1 cellular context compared by ENCODE assay signal in the genomic region with DNA sequence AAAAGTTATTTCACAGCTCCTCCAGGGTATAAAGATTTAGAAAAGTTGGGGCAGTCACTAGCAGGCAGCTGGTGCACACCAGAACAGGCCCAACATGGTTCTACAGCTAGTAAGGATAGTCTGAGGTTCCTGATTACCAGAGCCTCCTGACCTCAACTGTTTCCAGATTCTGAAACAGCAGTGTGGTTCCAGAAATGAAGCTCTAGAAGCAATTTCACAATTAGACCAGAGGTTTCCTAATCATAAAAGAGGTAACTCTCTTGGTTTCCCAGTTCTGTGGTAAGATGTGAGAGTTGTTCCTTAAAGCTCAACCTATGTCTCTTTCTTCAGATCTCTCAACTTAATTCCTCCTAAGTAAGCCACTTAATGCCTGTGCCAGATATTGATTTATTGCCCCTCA.
TF ChIP-seq lines count a peak whose summit lies in the region.

No MANE protein-coding gene starts in this region.

TF ChIP-seq in GM23338, 12 proteins besides CTCF, POLR2A, EP300 and RAD21 (continued from another document):
- TF ChIP-seq, protein P1, sequence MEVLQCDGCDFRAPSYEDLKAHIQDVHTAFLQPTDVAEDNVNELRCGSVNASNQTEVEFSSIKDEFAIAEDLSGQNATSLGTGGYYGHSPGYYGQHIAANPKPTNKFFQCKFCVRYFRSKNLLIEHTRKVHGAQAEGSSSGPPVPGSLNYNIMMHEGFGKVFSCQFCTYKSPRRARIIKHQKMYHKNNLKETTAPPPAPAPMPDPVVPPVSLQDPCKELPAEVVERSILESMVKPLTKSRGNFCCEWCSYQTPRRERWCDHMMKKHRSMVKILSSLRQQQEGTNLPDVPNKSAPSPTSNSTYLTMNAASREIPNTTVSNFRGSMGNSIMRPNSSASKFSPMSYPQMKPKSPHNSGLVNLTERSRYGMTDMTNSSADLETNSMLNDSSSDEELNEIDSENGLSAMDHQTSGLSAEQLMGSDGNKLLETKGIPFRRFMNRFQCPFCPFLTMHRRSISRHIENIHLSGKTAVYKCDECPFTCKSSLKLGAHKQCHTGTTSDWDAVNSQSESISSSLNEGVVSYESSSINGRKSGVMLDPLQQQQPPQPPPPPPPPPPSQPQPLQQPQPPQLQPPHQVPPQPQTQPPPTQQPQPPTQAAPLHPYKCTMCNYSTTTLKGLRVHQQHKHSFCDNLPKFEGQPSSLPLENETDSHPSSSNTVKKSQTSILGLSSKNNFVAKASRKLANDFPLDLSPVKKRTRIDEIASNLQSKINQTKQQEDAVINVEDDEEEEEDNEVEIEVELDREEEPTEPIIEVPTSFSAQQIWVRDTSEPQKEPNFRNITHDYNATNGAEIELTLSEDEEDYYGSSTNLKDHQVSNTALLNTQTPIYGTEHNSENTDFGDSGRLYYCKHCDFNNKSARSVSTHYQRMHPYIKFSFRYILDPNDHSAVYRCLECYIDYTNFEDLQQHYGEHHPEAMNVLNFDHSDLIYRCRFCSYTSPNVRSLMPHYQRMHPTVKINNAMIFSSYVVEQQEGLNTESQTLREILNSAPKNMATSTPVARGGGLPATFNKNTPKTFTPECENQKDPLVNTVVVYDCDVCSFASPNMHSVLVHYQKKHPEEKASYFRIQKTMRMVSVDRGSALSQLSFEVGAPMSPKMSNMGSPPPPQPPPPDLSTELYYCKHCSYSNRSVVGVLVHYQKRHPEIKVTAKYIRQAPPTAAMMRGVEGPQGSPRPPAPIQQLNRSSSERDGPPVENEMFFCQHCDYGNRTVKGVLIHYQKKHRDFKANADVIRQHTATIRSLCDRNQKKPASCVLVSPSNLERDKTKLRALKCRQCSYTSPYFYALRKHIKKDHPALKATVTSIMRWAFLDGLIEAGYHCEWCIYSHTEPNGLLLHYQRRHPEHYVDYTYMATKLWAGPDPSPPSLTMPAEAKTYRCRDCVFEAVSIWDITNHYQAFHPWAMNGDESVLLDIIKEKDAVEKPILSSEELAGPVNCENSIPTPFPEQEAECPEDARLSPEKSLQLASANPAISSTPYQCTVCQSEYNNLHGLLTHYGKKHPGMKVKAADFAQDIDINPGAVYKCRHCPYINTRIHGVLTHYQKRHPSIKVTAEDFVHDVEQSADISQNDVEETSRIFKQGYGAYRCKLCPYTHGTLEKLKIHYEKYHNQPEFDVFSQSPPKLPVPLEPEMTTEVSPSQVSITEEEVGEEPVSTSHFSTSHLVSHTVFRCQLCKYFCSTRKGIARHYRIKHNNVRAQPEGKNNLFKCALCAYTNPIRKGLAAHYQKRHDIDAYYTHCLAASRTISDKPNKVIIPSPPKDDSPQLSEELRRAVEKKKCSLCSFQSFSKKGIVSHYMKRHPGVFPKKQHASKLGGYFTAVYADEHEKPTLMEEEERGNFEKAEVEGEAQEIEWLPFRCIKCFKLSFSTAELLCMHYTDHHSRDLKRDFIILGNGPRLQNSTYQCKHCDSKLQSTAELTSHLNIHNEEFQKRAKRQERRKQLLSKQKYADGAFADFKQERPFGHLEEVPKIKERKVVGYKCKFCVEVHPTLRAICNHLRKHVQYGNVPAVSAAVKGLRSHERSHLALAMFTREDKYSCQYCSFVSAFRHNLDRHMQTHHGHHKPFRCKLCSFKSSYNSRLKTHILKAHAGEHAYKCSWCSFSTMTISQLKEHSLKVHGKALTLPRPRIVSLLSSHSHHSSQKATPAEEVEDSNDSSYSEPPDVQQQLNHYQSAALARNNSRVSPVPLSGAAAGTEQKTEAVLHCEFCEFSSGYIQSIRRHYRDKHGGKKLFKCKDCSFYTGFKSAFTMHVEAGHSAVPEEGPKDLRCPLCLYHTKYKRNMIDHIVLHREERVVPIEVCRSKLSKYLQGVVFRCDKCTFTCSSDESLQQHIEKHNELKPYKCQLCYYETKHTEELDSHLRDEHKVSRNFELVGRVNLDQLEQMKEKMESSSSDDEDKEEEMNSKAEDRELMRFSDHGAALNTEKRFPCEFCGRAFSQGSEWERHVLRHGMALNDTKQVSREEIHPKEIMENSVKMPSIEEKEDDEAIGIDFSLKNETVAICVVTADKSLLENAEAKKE (CRISPR knock-in tag; IDR thresholded peaks at IDR 0.05), result no peak
- TF ChIP-seq STAT1 (IDR thresholded peaks at IDR 0.05; ENCODE audit: unreplicated experiment) (no peak), CREB1 (CRISPR knock-in tag; IDR thresholded peaks at IDR 0.05; ENCODE audit: low read depth) (no peak)
- TF ChIP-seq, protein P2, sequence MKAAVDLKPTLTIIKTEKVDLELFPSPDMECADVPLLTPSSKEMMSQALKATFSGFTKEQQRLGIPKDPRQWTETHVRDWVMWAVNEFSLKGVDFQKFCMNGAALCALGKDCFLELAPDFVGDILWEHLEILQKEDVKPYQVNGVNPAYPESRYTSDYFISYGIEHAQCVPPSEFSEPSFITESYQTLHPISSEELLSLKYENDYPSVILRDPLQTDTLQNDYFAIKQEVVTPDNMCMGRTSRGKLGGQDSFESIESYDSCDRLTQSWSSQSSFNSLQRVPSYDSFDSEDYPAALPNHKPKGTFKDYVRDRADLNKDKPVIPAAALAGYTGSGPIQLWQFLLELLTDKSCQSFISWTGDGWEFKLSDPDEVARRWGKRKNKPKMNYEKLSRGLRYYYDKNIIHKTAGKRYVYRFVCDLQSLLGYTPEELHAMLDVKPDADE (IDR thresholded peaks at IDR 0.05), result no peak
